Comparison of ENCODE assay signal across 10 cellular contexts in the genomic region with DNA sequence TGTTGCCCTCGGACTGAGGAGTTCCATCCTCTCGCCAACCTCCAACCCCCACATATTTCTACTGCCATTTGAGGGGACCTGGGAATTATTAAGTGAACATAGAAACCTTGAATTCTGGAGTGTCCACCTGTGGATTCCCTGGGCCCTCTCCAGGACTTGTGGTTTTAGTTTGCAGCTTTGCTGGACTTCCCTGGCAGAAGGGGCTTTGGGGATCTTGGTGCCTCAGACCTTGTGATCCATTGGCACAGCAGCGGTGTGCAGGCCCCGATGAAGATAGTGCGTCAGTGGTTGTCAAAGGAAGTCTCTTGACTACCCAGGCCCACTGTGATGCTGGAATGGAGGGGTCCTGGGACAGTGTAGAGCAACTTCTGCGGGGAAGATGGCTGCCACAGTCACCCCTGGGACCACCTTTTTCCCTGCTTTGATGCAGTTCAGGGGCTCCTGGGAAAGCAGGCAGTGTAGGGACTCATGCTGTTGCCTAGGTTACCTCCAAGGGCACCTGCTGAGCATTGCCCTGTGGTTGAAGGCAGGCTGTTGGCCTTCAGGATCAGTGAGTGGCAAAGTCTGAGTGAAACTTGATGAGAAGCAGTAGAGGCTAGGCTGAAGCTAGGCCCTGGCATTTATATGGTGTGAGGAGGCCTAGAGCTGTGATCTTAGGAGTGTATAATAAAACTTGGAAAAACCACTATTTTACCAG. TPM values are rescaled to one million over a fixed set of nuclear protein-coding genes. Genes with fewer than 3 reads are reported as not detected.
A peak's percentile ranks its signal among the peaks of the same experiment; 100 is the strongest.
DNase-seq lines count a peak whose midpoint lies in the region; ATAC-seq and TF ChIP-seq lines count a peak whose summit lies in the region.
"Had no signal": no experiment of that assay in that cellular context is flagged by ENCODE, and none has a peak within 500 bp of the region (broad histone marks: within the 10 kb centered on the region; RNA-seq: fewer than 3 reads in every experiment).

No MANE protein-coding gene starts in this region.

- H3K36me3 ChIP-seq in right lobe of liver, result no peaks in the 10 kb centered on the region
- H3K36me3 ChIP-seq in smooth muscle cell (ENCODE audit: low read depth), result no peaks in the 10 kb centered on the region

- no peaks in the 10 kb centered on the region for H3K36me3 Mint-ChIP-seq in HFFc6 (ENCODE audit: low read depth)
- H3K36me3 Mint-ChIP-seq in brain, result no peaks in the 10 kb centered on the region
- no peaks in the 10 kb centered on the region for H3K36me3 Mint-ChIP-seq in activated CD8-positive, alpha-beta T cell treated with anti-CD3 and anti-CD28 coated beads for 36 hours (ENCODE audit: low read depth)

- ATAC-seq in right lobe of liver (no peak), left colon (no peak), GM21447 (IDR thresholded peaks at IDR 0.05; ENCODE audit: unreplicated experiment) (no peak)
- ATAC-seq in activated CD8-positive, alpha-beta T cell treated with anti-CD3 and anti-CD28 coated beads for 36 hours, result no peak

- H3F3A ChIP-seq in smooth muscle cell (ENCODE audit: low read depth), result no peaks in the 10 kb centered on the region

- no peak for TF ChIP-seq CTCF in HFFc6 (IDR thresholded peaks at IDR 0.05)
- TF ChIP-seq CTCF in brain (conservative IDR thresholded peaks at IDR 0.05), result no peak
- TF ChIP-seq CTCF in right lobe of liver (IDR thresholded peaks at IDR 0.05), result no peak
- peak; percentile 1 for TF ChIP-seq CTCF in smooth muscle cell (IDR thresholded peaks at IDR 0.05; ENCODE audit: borderline replicate concordance, insufficient read depth, poor library complexity, severe bottlenecking)
- no peak for TF ChIP-seq CTCF in activated CD8-positive, alpha-beta T cell treated with anti-CD3 and anti-CD28 coated beads for 36 hours (IDR thresholded peaks at IDR 0.05)

- H3K79me2 ChIP-seq in smooth muscle cell (ENCODE audit: low read depth), result no peaks in the 10 kb centered on the region

- H3K27me3 ChIP-seq in right lobe of liver (no peaks in the 10 kb centered on the region), smooth muscle cell (ENCODE audit: low read depth) (no peaks in the 10 kb centered on the region)

- CTCF ChIA-PET in activated CD8-positive, alpha-beta T cell treated with anti-CD3 and anti-CD28 coated beads for 36 hours (lab: Charles Lee), result no interaction called here

- H3K9me3 ChIP-seq in right lobe of liver (no peaks in the 10 kb centered on the region), smooth muscle cell (replicated peaks; ENCODE audit: low read depth) (no peaks in the 10 kb centered on the region)

- POLR2A ChIA-PET in activated CD8-positive, alpha-beta T cell treated with anti-CD3 and anti-CD28 coated beads for 36 hours (lab: Charles Lee), result no interaction called here

- no peak for TF ChIP-seq POLR2A in right lobe of liver (IDR thresholded peaks at IDR 0.05)

- H3K4me2 ChIP-seq in smooth muscle cell, result no peak overlapping the region

- no peak overlapping the region for H2AFZ ChIP-seq in smooth muscle cell (ENCODE audit: low read depth)

- WGBS in right lobe of liver (ENCODE audit: insufficient coverage, low coverage, low lambda C conversion rate, missing lambda C conversion rate), result 83% methylated on average over 2 of the region's 6 CpGs
- 71% methylated on average over 6 of the region's 6 CpGs for WGBS in smooth muscle cell (ENCODE audit: low lambda C conversion rate)

- intact Hi-C loops in right lobe of liver (cut with DNase I), result no loop called here
- intact Hi-C loops in activated CD8-positive, alpha-beta T cell treated with anti-CD3 and anti-CD28 coated beads for 36 hours (cut with micrococcal nuclease), result no loop called here
- intact Hi-C loops in left colon (cut with DNase I, micrococcal nuclease), result no loop called here

- H3K4me1 Mint-ChIP-seq in HFFc6 (ENCODE audit: low read depth) (peaks cover 17% of the 10 kb centered on the region), brain (peaks cover 63% of the 10 kb centered on the region)
- peaks cover 8% of the 10 kb centered on the region for H3K4me1 Mint-ChIP-seq in activated CD8-positive, alpha-beta T cell treated with anti-CD3 and anti-CD28 coated beads for 36 hours (ENCODE audit: low read depth)

- H4K20me1 ChIP-seq in smooth muscle cell (ENCODE audit: low read depth), result no peaks in the 10 kb centered on the region

- no peak overlapping the region for H3K9ac ChIP-seq in smooth muscle cell (ENCODE audit: low read depth)

- no peak for DNase-seq in HFFc6
- DNase-seq in right lobe of liver, result no peak
- no peak for DNase-seq in smooth muscle cell (lab: John Stamatoyannopoulos, UW; ENCODE audit: unreplicated experiment)
- no peak for DNase-seq in activated CD8-positive, alpha-beta T cell treated with anti-CD3 and anti-CD28 coated beads for 36 hours
- no peak for DNase-seq in AG20443 (ENCODE audit: low spot score)
- DNase-seq in left colon, result no peak
- DNase-seq: NCI-H2107 had no signal

- H3K4me1 ChIP-seq in right lobe of liver (peaks cover 0 to 6% (median 0%) of the 10 kb centered on the region in 4 donors), smooth muscle cell (ENCODE audit: low read depth) (no peaks in the 10 kb centered on the region)

- H3K27ac Mint-ChIP-seq in HFFc6 (peak overlapping the region; percentile 86), brain (peak overlapping the region; percentile 83 to 98 (median 93))
- H3K27ac Mint-ChIP-seq in activated CD8-positive, alpha-beta T cell treated with anti-CD3 and anti-CD28 coated beads for 36 hours, result no peak overlapping the region

- H3K4me3 Mint-ChIP-seq in HFFc6, result peak overlapping the region; percentile 94
- H3K4me3 Mint-ChIP-seq in brain, result peak overlapping the region; percentile 88 to 92 (median 91)
- H3K4me3 Mint-ChIP-seq in activated CD8-positive, alpha-beta T cell treated with anti-CD3 and anti-CD28 coated beads for 36 hours, result no peak overlapping the region

- no peak overlapping the region for H3K27ac ChIP-seq in right lobe of liver
- H3K27ac ChIP-seq in smooth muscle cell (ENCODE audit: low read depth), result no peak overlapping the region
- H3K27ac ChIP-seq: HL-60 had no signal

- H3K4me3 ChIP-seq in right lobe of liver, result peak overlapping the region in 2 of 3 donors; percentile 55 to 59
- H3K4me3 ChIP-seq in smooth muscle cell, result no peak overlapping the region

- no peaks in the 10 kb centered on the region for H3K9me3 Mint-ChIP-seq in HFFc6
- H3K9me3 Mint-ChIP-seq in brain, result peaks cover 0 to 6% (median 0%) of the 10 kb centered on the region in 5 experiments
- H3K9me3 Mint-ChIP-seq in activated CD8-positive, alpha-beta T cell treated with anti-CD3 and anti-CD28 coated beads for 36 hours, result no peaks in the 10 kb centered on the region

- H3K27me3 Mint-ChIP-seq in HFFc6 (ENCODE audit: insufficient read depth) (no peaks in the 10 kb centered on the region; the same call in 1 of the 2 replicates), brain (peaks cover 3% of the 10 kb centered on the region)
- peaks cover 7% of the 10 kb centered on the region for H3K27me3 Mint-ChIP-seq in activated CD8-positive, alpha-beta T cell treated with anti-CD3 and anti-CD28 coated beads for 36 hours

RNA-seq across cellular contexts. Expression of gene SLC16A2, which starts 2.1 kb away (rescaled TPM):
- total RNA-seq in HFFc6 (2021; fragmentation: NEBNext Ultra II Directional; extraction: Animal tissue kit (Norgen Biotek cat#: 25700)), result 10 to 100 TPM; 40.4 to 68.5 (median 48.1) TPM
- polyA plus RNA-seq in brain (ENCODE audit: insufficient read depth, low read depth, low replicate concordance), result 5.7 TPM
- total RNA-seq in right lobe of liver, result 10 to 100 TPM; 16.7 to 68.8 (median 53.4) TPM
- 14.3 and 17.8 TPM in 2 replicates for total RNA-seq in smooth muscle cell
- polyA plus RNA-seq in smooth muscle cell, result 13.4 TPM in 2 replicates
- total RNA-seq in activated CD8-positive, alpha-beta T cell treated with anti-CD3 and anti-CD28 coated beads for 36 hours, result under 1 TPM; 0.36 TPM
- total RNA-seq in left colon, result 1 to 10 TPM in 1 of 2 donors, under 1 TPM in 1; 0.70 to 2.1 TPM
